1 cellular context compared by ENCODE assay signal in genomic region chr4:177391953-177392352, GRCh38.
TF ChIP-seq lines count a peak whose summit lies in the region.

No MANE protein-coding gene starts in this region.

TF ChIP-seq in HepG2, 621 proteins besides CTCF, POLR2A, EP300 and RAD21 (continued from another document and continues in another):
- TF ChIP-seq HMGA1 (CRISPR knock-in tag; conservative IDR thresholded peaks at IDR 0.05) (no peak), GATAD2A (CRISPR knock-in tag; IDR thresholded peaks at IDR 0.05) (peak; percentile 79), AKAP8 (CRISPR knock-in tag; IDR thresholded peaks at IDR 0.05) (no peak), ZSCAN9 (CRISPR knock-in tag; IDR thresholded peaks at IDR 0.05; ENCODE audit: borderline replicate concordance) (0 out of 2 replicates have a peak, but pooled peaks have one; percentile 40), RBM39 (IDR thresholded peaks at IDR 0.05; ENCODE audit: low read depth, low read length, poor library complexity, severe bottlenecking) (no peak), SAP130 (CRISPR knock-in tag; IDR thresholded peaks at IDR 0.05; ENCODE audit: low read depth) (peak; percentile 38), TOE1 (CRISPR knock-in tag; IDR thresholded peaks at IDR 0.05) (no peak), THYN1 (CRISPR knock-in tag; IDR thresholded peaks at IDR 0.05; ENCODE audit: borderline replicate concordance, low read depth) (no peak), CENPX (CRISPR knock-in tag; IDR thresholded peaks at IDR 0.05) (no peak), ZNF276 (CRISPR knock-in tag; IDR thresholded peaks at IDR 0.05; ENCODE audit: low read depth) (no peak), ZNF432 (CRISPR knock-in tag; IDR thresholded peaks at IDR 0.05; ENCODE audit: borderline replicate concordance) (no peak), ARID5B (CRISPR knock-in tag; IDR thresholded peaks at IDR 0.05) (peak; percentile 90; the same call in 1 of the 2 replicates), ZBTB26 (CRISPR knock-in tag; IDR thresholded peaks at IDR 0.05; ENCODE audit: borderline replicate concordance) (no peak), TFE3 (CRISPR knock-in tag; IDR thresholded peaks at IDR 0.05) (peak; percentile 64), TBX2 (CRISPR knock-in tag; IDR thresholded peaks at IDR 0.05; ENCODE audit: borderline replicate concordance) (no peak), HOXA3 (CRISPR knock-in tag; IDR thresholded peaks at IDR 0.05) (no peak), KLF6 (CRISPR knock-in tag; IDR thresholded peaks at IDR 0.05) (peak; percentile 45; the same call in 1 of the 2 replicates), MAFG (CRISPR knock-in tag; IDR thresholded peaks at IDR 0.05) (no peak), ZBTB43 (CRISPR knock-in tag; conservative IDR thresholded peaks at IDR 0.05) (0 out of 2 replicates have a peak, but pooled peaks have one; percentile 31), SMYD3 (CRISPR knock-in tag; IDR thresholded peaks at IDR 0.05) (no peak), ZNF446 (CRISPR knock-in tag; IDR thresholded peaks at IDR 0.05) (no peak), SIX1 (CRISPR knock-in tag; IDR thresholded peaks at IDR 0.05; ENCODE audit: borderline replicate concordance) (no peak), ZNF12 (CRISPR knock-in tag; IDR thresholded peaks at IDR 0.05) (peak; percentile 98), ZNF296 (CRISPR knock-in tag; conservative IDR thresholded peaks at IDR 0.05) (no peak), ZNF234 (CRISPR knock-in tag; conservative IDR thresholded peaks at IDR 0.05) (no peak), PLRG1 (conservative IDR thresholded peaks at IDR 0.05) (no peak), ELF3 (CRISPR knock-in tag; IDR thresholded peaks at IDR 0.05) (peak; percentile 52; the same call in 1 of the 2 replicates), PAX8 (CRISPR knock-in tag; IDR thresholded peaks at IDR 0.05; ENCODE audit: borderline replicate concordance) (no peak), FOXP1 (IDR thresholded peaks at IDR 0.05) (no peak), FOXP1 (CRISPR knock-in tag; IDR thresholded peaks at IDR 0.05) (peak; percentile 80), TFAP4 (IDR thresholded peaks at IDR 0.05; ENCODE audit: borderline replicate concordance, low read depth) (peak; percentile 92), HINFP (CRISPR knock-in tag; IDR thresholded peaks at IDR 0.05; ENCODE audit: low read depth) (no peak), GABPB1 (CRISPR knock-in tag; IDR thresholded peaks at IDR 0.05) (peak; percentile 23; the same call in 1 of the 2 replicates), ZNF710 (CRISPR knock-in tag; IDR thresholded peaks at IDR 0.05; ENCODE audit: borderline replicate concordance) (peak; percentile 67; the same call in 1 of the 2 replicates), USF2 (IDR thresholded peaks at IDR 0.05; ENCODE audit: low read depth, low read length) (no peak), USF2 (CRISPR knock-in tag; IDR thresholded peaks at IDR 0.05; ENCODE audit: borderline replicate concordance) (no peak), ZNF24 (IDR thresholded peaks at IDR 0.05) (no peak), HMG20A (CRISPR knock-in tag; IDR thresholded peaks at IDR 0.05; ENCODE audit: borderline replicate concordance) (peak; percentile 84; the same call in 1 of the 2 replicates), FOXK1 (CRISPR knock-in tag; IDR thresholded peaks at IDR 0.05; ENCODE audit: borderline replicate concordance, low read depth) (peak; percentile 24; the same call in 1 of the 2 replicates), IRF9 (CRISPR knock-in tag; IDR thresholded peaks at IDR 0.05; ENCODE audit: borderline replicate concordance) (no peak), MAX (IDR thresholded peaks at IDR 0.05) (peak; percentile 57; the same call in 1 of the 2 replicates), FOXA3 (CRISPR knock-in tag; IDR thresholded peaks at IDR 0.05) (peak; percentile 83)
